ENCODE assay signal across 2 cellular contexts in the genomic region with DNA sequence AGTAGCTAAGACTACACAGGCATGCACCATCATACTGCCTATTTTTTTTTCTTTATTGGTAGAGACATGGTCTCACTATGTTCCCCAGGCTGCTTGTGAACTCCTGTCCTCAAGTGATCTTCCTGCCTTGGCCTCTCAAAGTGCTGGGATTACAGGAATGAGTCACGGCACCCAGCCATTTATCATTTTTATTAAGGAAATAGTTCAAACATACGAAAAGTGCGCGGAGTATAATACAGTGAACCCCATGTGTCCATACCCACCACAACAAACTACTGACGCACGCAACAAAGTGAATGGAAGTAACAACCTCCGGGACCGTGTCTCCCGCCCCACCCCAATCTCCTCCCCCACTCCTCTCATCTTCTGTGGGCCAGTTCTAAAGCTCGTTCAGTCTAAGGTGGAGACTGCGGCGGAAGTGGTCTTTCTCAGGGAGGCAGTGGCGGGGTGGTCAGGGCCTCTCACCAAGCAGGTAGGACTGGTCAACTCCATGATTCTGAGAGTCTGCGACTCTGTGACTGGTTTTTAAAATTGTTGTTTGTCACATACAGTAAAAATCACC.
TF ChIP-seq lines count a peak whose summit lies in the region.

No MANE protein-coding gene starts in this region.

TF ChIP-seq in IMR-90, 13 proteins besides CTCF, POLR2A, EP300 and RAD21:
- TF ChIP-seq MAZ (IDR thresholded peaks at IDR 0.05; ENCODE audit: borderline replicate concordance, low read depth, low read length): no peak

TF ChIP-seq in K562, 482 proteins besides CTCF, POLR2A, EP300 and RAD21 (continues in another document):
- TF ChIP-seq ZNF212 (CRISPR knock-in tag; IDR thresholded peaks at IDR 0.05) (no peak), PML (IDR thresholded peaks at IDR 0.05; ENCODE audit: low read length) (no peak), MCM3 (IDR thresholded peaks at IDR 0.05) (no peak), STAG1 (CRISPR knock-in tag; IDR thresholded peaks at IDR 0.05; ENCODE audit: borderline replicate concordance) (no peak), TAF1 (IDR thresholded peaks at IDR 0.05; ENCODE audit: control insufficient read depth, extremely low read depth, insufficient read depth, low read length, severe bottlenecking) (peak; percentile 23), HSF4 (CRISPR knock-in tag; IDR thresholded peaks at IDR 0.05; ENCODE audit: borderline replicate concordance) (no peak), MEF2A (IDR thresholded peaks at IDR 0.05; ENCODE audit: control insufficient read depth, low read depth, low read length) (no peak), ZNF12 (CRISPR knock-in tag; IDR thresholded peaks at IDR 0.05) (no peak), LEF1 (IDR thresholded peaks at IDR 0.05) (no peak; the same call in 1 of the 2 replicates), ZBTB17 (CRISPR knock-in tag; IDR thresholded peaks at IDR 0.05) (no peak), TAF15 (IDR thresholded peaks at IDR 0.05; ENCODE audit: low read depth, low read length) (no peak), HLTF (IDR thresholded peaks at IDR 0.05) (no peak), MEF2D (tag; conservative IDR thresholded peaks at IDR 0.05; ENCODE audit: low read depth) (no peak), HNRNPH1 (optimal IDR thresholded peaks at IDR 0.05; ENCODE audit: low read depth, low read length) (no peak), POLR3A (IDR thresholded peaks at IDR 0.05; ENCODE audit: borderline replicate concordance, extremely low read depth, insufficient read depth, insufficient read length) (no peak), HDAC8 (tag; IDR thresholded peaks at IDR 0.05) (no peak), ETV1 (tag; conservative IDR thresholded peaks at IDR 0.05; ENCODE audit: low read depth) (peak; percentile 47; the same call in 1 of the 2 replicates), HMG20B (CRISPR knock-in tag; IDR thresholded peaks at IDR 0.05) (no peak), MAFG (tag; conservative IDR thresholded peaks at IDR 0.05) (0 out of 2 replicates have a peak, but pooled peaks have one; percentile 8), ZNF695 (CRISPR knock-in tag; IDR thresholded peaks at IDR 0.05) (no peak), SRSF1 (IDR thresholded peaks at IDR 0.05; ENCODE audit: low read depth, low read length) (no peak), MECOM (CRISPR knock-in tag; IDR thresholded peaks at IDR 0.05) (no peak), ZNF165 (CRISPR knock-in tag; IDR thresholded peaks at IDR 0.05; ENCODE audit: borderline replicate concordance) (no peak), U2AF2 (optimal IDR thresholded peaks at IDR 0.05; ENCODE audit: low read depth, low read length) (no peak), MEIS2 (IDR thresholded peaks at IDR 0.05; ENCODE audit: partially characterized antibody) (peak; percentile 40), POLR2G (IDR thresholded peaks at IDR 0.05; ENCODE audit: low read depth, low read length) (no peak)
- TF ChIP-seq, protein P1, sequence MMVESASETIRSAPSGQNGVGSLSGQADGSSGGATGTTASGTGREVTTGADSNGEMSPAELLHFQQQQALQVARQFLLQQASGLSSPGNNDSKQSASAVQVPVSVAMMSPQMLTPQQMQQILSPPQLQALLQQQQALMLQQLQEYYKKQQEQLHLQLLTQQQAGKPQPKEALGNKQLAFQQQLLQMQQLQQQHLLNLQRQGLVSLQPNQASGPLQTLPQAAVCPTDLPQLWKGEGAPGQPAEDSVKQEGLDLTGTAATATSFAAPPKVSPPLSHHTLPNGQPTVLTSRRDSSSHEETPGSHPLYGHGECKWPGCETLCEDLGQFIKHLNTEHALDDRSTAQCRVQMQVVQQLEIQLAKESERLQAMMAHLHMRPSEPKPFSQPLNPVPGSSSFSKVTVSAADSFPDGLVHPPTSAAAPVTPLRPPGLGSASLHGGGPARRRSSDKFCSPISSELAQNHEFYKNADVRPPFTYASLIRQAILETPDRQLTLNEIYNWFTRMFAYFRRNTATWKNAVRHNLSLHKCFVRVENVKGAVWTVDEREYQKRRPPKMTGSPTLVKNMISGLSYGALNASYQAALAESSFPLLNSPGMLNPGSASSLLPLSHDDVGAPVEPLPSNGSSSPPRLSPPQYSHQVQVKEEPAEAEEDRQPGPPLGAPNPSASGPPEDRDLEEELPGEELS (CRISPR knock-in tag; IDR thresholded peaks at IDR 0.05; ENCODE audit: borderline replicate concordance): no peak
- TF ChIP-seq, protein P2, sequence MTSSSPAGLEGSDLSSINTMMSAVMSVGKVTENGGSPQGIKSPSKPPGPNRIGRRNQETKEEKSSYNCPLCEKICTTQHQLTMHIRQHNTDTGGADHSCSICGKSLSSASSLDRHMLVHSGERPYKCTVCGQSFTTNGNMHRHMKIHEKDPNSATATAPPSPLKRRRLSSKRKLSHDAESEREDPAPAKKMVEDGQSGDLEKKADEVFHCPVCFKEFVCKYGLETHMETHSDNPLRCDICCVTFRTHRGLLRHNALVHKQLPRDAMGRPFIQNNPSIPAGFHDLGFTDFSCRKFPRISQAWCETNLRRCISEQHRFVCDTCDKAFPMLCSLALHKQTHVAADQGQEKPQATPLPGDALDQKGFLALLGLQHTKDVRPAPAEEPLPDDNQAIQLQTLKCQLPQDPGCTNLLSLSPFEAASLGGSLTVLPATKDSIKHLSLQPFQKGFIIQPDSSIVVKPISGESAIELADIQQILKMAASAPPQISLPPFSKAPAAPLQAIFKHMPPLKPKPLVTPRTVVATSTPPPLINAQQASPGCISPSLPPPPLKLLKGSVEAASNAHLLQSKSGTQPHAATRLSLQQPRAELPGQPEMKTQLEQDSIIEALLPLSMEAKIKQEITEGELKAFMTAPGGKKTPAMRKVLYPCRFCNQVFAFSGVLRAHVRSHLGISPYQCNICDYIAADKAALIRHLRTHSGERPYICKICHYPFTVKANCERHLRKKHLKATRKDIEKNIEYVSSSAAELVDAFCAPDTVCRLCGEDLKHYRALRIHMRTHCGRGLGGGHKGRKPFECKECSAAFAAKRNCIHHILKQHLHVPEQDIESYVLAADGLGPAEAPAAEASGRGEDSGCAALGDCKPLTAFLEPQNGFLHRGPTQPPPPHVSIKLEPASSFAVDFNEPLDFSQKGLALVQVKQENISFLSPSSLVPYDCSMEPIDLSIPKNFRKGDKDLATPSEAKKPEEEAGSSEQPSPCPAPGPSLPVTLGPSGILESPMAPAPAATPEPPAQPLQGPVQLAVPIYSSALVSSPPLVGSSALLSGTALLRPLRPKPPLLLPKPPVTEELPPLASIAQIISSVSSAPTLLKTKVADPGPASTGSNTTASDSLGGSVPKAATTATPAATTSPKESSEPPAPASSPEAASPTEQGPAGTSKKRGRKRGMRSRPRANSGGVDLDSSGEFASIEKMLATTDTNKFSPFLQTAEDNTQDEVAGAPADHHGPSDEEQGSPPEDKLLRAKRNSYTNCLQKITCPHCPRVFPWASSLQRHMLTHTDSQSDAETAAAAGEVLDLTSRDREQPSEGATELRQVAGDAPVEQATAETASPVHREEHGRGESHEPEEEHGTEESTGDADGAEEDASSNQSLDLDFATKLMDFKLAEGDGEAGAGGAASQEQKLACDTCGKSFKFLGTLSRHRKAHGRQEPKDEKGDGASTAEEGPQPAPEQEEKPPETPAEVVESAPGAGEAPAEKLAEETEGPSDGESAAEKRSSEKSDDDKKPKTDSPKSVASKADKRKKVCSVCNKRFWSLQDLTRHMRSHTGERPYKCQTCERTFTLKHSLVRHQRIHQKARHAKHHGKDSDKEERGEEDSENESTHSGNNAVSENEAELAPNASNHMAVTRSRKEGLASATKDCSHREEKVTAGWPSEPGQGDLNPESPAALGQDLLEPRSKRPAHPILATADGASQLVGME (CRISPR knock-in tag; IDR thresholded peaks at IDR 0.05): no peak
- TF ChIP-seq, protein P3, sequence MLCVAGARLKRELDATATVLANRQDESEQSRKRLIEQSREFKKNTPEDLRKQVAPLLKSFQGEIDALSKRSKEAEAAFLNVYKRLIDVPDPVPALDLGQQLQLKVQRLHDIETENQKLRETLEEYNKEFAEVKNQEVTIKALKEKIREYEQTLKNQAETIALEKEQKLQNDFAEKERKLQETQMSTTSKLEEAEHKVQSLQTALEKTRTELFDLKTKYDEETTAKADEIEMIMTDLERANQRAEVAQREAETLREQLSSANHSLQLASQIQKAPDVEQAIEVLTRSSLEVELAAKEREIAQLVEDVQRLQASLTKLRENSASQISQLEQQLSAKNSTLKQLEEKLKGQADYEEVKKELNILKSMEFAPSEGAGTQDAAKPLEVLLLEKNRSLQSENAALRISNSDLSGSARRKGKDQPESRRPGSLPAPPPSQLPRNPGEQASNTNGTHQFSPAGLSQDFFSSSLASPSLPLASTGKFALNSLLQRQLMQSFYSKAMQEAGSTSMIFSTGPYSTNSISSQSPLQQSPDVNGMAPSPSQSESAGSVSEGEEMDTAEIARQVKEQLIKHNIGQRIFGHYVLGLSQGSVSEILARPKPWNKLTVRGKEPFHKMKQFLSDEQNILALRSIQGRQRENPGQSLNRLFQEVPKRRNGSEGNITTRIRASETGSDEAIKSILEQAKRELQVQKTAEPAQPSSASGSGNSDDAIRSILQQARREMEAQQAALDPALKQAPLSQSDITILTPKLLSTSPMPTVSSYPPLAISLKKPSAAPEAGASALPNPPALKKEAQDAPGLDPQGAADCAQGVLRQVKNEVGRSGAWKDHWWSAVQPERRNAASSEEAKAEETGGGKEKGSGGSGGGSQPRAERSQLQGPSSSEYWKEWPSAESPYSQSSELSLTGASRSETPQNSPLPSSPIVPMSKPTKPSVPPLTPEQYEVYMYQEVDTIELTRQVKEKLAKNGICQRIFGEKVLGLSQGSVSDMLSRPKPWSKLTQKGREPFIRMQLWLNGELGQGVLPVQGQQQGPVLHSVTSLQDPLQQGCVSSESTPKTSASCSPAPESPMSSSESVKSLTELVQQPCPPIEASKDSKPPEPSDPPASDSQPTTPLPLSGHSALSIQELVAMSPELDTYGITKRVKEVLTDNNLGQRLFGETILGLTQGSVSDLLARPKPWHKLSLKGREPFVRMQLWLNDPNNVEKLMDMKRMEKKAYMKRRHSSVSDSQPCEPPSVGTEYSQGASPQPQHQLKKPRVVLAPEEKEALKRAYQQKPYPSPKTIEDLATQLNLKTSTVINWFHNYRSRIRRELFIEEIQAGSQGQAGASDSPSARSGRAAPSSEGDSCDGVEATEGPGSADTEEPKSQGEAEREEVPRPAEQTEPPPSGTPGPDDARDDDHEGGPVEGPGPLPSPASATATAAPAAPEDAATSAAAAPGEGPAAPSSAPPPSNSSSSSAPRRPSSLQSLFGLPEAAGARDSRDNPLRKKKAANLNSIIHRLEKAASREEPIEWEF (CRISPR knock-in tag; IDR thresholded peaks at IDR 0.05): no peak
- TF ChIP-seq, protein P4, sequence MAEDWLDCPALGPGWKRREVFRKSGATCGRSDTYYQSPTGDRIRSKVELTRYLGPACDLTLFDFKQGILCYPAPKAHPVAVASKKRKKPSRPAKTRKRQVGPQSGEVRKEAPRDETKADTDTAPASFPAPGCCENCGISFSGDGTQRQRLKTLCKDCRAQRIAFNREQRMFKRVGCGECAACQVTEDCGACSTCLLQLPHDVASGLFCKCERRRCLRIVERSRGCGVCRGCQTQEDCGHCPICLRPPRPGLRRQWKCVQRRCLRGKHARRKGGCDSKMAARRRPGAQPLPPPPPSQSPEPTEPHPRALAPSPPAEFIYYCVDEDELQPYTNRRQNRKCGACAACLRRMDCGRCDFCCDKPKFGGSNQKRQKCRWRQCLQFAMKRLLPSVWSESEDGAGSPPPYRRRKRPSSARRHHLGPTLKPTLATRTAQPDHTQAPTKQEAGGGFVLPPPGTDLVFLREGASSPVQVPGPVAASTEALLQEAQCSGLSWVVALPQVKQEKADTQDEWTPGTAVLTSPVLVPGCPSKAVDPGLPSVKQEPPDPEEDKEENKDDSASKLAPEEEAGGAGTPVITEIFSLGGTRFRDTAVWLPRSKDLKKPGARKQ (CRISPR knock-in tag; IDR thresholded peaks at IDR 0.05): no peak
- TF ChIP-seq, protein P5, sequence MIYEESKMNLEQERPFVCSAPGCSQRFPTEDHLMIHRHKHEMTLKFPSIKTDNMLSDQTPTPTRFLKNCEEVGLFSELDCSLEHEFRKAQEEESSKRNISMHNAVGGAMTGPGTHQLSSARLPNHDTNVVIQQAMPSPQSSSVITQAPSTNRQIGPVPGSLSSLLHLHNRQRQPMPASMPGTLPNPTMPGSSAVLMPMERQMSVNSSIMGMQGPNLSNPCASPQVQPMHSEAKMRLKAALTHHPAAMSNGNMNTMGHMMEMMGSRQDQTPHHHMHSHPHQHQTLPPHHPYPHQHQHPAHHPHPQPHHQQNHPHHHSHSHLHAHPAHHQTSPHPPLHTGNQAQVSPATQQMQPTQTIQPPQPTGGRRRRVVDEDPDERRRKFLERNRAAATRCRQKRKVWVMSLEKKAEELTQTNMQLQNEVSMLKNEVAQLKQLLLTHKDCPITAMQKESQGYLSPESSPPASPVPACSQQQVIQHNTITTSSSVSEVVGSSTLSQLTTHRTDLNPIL (CRISPR knock-in tag; IDR thresholded peaks at IDR 0.05): no peak
- TF ChIP-seq, protein P6, sequence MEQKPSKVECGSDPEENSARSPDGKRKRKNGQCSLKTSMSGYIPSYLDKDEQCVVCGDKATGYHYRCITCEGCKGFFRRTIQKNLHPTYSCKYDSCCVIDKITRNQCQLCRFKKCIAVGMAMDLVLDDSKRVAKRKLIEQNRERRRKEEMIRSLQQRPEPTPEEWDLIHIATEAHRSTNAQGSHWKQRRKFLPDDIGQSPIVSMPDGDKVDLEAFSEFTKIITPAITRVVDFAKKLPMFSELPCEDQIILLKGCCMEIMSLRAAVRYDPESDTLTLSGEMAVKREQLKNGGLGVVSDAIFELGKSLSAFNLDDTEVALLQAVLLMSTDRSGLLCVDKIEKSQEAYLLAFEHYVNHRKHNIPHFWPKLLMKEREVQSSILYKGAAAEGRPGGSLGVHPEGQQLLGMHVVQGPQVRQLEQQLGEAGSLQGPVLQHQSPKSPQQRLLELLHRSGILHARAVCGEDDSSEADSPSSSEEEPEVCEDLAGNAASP (IDR thresholded peaks at IDR 0.05): no peak
- TF ChIP-seq, protein P7, sequence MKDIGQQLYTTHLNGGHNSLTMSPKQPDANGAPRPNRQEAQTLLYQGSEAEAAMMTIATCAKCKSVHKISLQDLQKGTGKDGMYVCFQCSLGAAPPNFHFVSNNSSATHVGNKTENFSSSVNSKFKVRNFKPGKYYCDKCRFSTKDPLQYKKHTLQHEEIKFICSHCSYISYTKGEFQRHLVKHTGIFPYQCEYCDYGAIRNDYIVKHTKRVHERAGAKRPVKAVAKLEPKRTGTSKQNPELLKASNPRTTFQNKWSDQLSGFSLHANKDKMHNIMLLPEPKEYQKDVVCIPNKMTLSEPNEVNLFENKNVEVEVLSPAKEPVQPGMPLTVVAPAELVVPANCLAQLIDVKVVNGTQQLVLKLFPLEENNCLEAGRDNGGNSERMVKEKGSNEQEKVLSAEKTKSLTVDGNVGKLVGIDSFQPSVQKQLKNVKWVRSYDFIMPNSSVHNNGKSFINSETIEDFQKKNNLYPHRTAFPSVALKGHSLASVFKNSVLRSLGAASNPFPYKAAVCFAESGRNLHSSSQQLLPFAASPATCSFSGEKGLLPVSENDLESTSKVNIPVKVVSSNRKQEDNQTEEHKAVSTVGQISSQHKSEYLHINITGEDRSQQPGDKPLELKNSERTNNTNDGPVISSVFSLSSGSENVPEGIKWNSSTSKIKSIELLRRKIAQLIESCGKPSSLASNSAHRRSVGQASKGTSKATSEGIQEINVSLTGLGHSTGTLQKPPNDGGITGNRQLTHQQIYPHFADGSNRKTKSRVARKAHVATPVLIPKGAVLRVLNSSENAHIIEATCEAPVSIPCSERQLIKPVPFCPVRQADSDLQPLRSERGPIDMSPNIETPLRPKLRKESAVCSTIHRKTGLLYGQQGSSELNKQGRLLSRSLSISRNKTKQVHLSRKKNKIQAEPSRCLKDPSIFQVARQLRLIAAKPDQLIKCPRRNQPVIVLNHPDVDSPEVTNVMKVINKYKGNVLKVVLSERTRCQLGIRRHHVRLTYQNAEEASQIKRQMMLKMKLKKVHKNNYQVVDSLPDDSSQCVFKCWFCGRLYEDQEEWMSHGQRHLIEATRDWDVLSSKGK (CRISPR knock-in tag; IDR thresholded peaks at IDR 0.05): no peak
- TF ChIP-seq, protein P8, sequence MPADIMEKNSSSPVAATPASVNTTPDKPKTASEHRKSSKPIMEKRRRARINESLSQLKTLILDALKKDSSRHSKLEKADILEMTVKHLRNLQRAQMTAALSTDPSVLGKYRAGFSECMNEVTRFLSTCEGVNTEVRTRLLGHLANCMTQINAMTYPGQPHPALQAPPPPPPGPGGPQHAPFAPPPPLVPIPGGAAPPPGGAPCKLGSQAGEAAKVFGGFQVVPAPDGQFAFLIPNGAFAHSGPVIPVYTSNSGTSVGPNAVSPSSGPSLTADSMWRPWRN (IDR thresholded peaks at IDR 0.05; ENCODE audit: low read depth): no peak
